11 cellular contexts compared by ENCODE assay signal in genomic region chr4:111991797-111992196, GRCh38.
DNase-seq lines count a peak whose midpoint lies in the region; ATAC-seq and FAIRE-seq lines count a peak whose summit lies in the region.
"Had no signal": no experiment of that assay in that cellular context is flagged by ENCODE, and none has a peak within 500 bp of the region (broad histone marks: within the 10 kb centered on the region; RNA-seq: fewer than 3 reads in every experiment).

No MANE protein-coding gene starts in this region.

- FAIRE-seq in RCC 7860 (lab: Jason Lieb, UNC) = no peak

- ATAC-seq in GM21723 (IDR thresholded peaks at IDR 0.05; ENCODE audit: unreplicated experiment) (peak; percentile 36), GM18861 (IDR thresholded peaks at IDR 0.05; ENCODE audit: unreplicated experiment) (no peak)

- DNase-seq in AG08395 (ENCODE audit: low spot score) (peak; percentile 83), RCC 7860 (ENCODE audit: low spot score) (peak; percentile 11), glomerular visceral epithelial cell (ENCODE audit: extremely low spot score) (peak; percentile 17), DMS114 treated with DMSO at 0.1 percent for 48 hours (lab: John Stamatoyannopoulos, UW; ENCODE audit: unreplicated experiment) (no peak), HT-29 (ENCODE audit: low spot score) (no peak), NCI-H1048 (lab: John Stamatoyannopoulos, UW) (no peak)
- DNase-seq: activated CD4-positive, alpha-beta T cell treated with anti-CD3 and anti-CD28 coated beads for 4 hours; COR-L47; NCI-H187 treated with DMSO at 0.1 percent for 48 hours had no signal

Comparison
In these comparisons a context has a peak if more than half of its experiments do, and no peak if none do; other contexts are left out.
1. DNase-seq: peak in AG08395 (single experiment), RCC 7860 (single experiment) and glomerular visceral epithelial cell (single experiment); none in DMS114 treated with DMSO at 0.1 percent for 48 hours (single experiment), HT-29 (single experiment) and NCI-H1048 (single experiment).